14 cellular contexts compared by ENCODE assay signal in genomic region chr2:235270291-235270690, GRCh38.
DNase-seq lines count a peak whose midpoint lies in the region; ATAC-seq and TF ChIP-seq lines count a peak whose summit lies in the region.
"Had no signal": no experiment of that assay in that cellular context is flagged by ENCODE, and none has a peak within 500 bp of the region (broad histone marks: within the 10 kb centered on the region; RNA-seq: fewer than 3 reads in every experiment).

No MANE protein-coding gene starts in this region.

- H3K9me3 ChIP-seq in smooth muscle cell (replicated peaks; ENCODE audit: low read depth) = no peaks in the 10 kb centered on the region
- H3K9me3 ChIP-seq in tibial artery = no peaks in the 10 kb centered on the region
- H3K9me3 ChIP-seq: adrenal gland, esophagus squamous epithelium, MG63 had no signal

- H3K36me3 ChIP-seq in smooth muscle cell (ENCODE audit: low read depth) (no peaks in the 10 kb centered on the region), tibial artery (no peaks in the 10 kb centered on the region)
- H3K36me3 ChIP-seq: adrenal gland, esophagus squamous epithelium, MG63 had no signal

- no peak overlapping the region for H3K4me3 ChIP-seq in smooth muscle cell
- no peak overlapping the region for H3K4me3 ChIP-seq in tibial artery
- H3K4me3 ChIP-seq: adrenal gland, esophagus squamous epithelium, GM23338, MG63 had no signal

- peak overlapping the region; percentile 48 for H3K4me2 ChIP-seq in smooth muscle cell
- H3K4me2 ChIP-seq: GM23338 had no signal

- no peaks in the 10 kb centered on the region for H3K79me2 ChIP-seq in smooth muscle cell (ENCODE audit: low read depth)

- intact Hi-C loops in tibial artery (cut with DNase I; ENCODE audit: low total_unique reads) = no loop called here

- H3K9ac ChIP-seq in smooth muscle cell (ENCODE audit: low read depth) = no peak overlapping the region

- H3K4me1 ChIP-seq in smooth muscle cell (ENCODE audit: low read depth) (peaks cover 16% of the 10 kb centered on the region), tibial artery (peaks cover 0 to 4% (median 0%) of the 10 kb centered on the region in 4 donors)
- H3K4me1 ChIP-seq: esophagus squamous epithelium had no signal

- no peak overlapping the region for H2AFZ ChIP-seq in smooth muscle cell (ENCODE audit: low read depth)
- H2AFZ ChIP-seq: GM23338 had no signal

- 83% methylated on average over 4 of the region's 4 CpGs for WGBS in smooth muscle cell (ENCODE audit: low lambda C conversion rate)

- H3F3A ChIP-seq in smooth muscle cell (ENCODE audit: low read depth) = peaks cover 4% of the 10 kb centered on the region

- TF ChIP-seq CTCF in smooth muscle cell (IDR thresholded peaks at IDR 0.05; ENCODE audit: borderline replicate concordance, insufficient read depth, poor library complexity, severe bottlenecking) (no peak), tibial artery (IDR thresholded peaks at IDR 0.05) (no peak)

- H3K27ac ChIP-seq in smooth muscle cell (ENCODE audit: low read depth) (no peak overlapping the region), tibial artery (no peak overlapping the region)
- H3K27ac ChIP-seq: adrenal gland, esophagus squamous epithelium had no signal

- H3K27me3 ChIP-seq in smooth muscle cell (ENCODE audit: low read depth) (no peaks in the 10 kb centered on the region), tibial artery (peaks cover 0 to 11% of the 10 kb centered on the region in 2 donors)
- H3K27me3 ChIP-seq: adrenal gland, MG63 had no signal

- peak; percentile 56 for ATAC-seq in GM18867 (IDR thresholded peaks at IDR 0.05; ENCODE audit: unreplicated experiment)
- peak; percentile 57 for ATAC-seq in GM21717 (IDR thresholded peaks at IDR 0.05; ENCODE audit: unreplicated experiment)
- ATAC-seq in HG03354 (IDR thresholded peaks at IDR 0.05; ENCODE audit: poor library complexity, severe bottlenecking, unreplicated experiment) = peak; percentile 57
- ATAC-seq: GM23338 had no signal

- H4K20me1 ChIP-seq in smooth muscle cell (ENCODE audit: low read depth) = no peaks in the 10 kb centered on the region

- DNase-seq in smooth muscle cell (lab: John Stamatoyannopoulos, UW; ENCODE audit: unreplicated experiment) (no peak), NCI-H524 treated with DMSO at 0.1 percent for 48 hours (lab: John Stamatoyannopoulos, UW) (no peak), tibial artery (no peak), NCI-H1417 treated with DMSO at 0.1 percent for 48 hours (lab: John Stamatoyannopoulos, UW) (no peak)
- DNase-seq: adrenal gland, AML-193, esophagus squamous epithelium, MG63, NCI-H1930, NCI-H446 treated with DMSO at 0.1 percent for 48 hours had no signal
